In genomic region chrX:49322266-49322665, GRCh38 we compare ENCODE assay signal across 14 cellular contexts. TPM values are rescaled to one million over a fixed set of nuclear protein-coding genes. Genes with fewer than 3 reads are reported as not detected.
"Had no signal": no experiment of that assay in that cellular context is flagged by ENCODE, and none has a peak within 500 bp of the region (broad histone marks: within the 10 kb centered on the region; RNA-seq: fewer than 3 reads in every experiment).

No MANE protein-coding gene starts in this region.

RNA-seq across cellular contexts. Expression of gene GAGE12J, which starts 0.4 kb away (rescaled TPM):
- total RNA-seq: activated B cell treated with CpG ODN at 0.5 μM for 24 hours; activated CD4-positive, alpha-beta memory T cell treated with anti-CD3 and anti-CD28 coated beads for 36 hours; activated CD4-positive, alpha-beta memory T cell treated with anti-CD3 and anti-CD28 coated beads, Interleukin-2, amount 10 ng/mL, durations not matched to agents 7 days and 5 days; activated CD4-positive, alpha-beta T cell treated with anti-CD3 and anti-CD28 coated beads for 36 hours; activated CD4-positive, alpha-beta T cell treated with anti-CD3 and anti-CD28 coated beads, Interleukin-2, amount 10 ng/mL, durations not matched to agents 7 days and 5 days; activated CD8-positive, alpha-beta memory T cell treated with anti-CD3 and anti-CD28 coated beads for 36 hours; activated CD8-positive, alpha-beta memory T cell treated with anti-CD3 and anti-CD28 coated beads, Interleukin-2, amount 10 ng/mL, durations not matched to agents 7 days and 5 days; activated CD8-positive, alpha-beta T cell treated with anti-CD3 and anti-CD28 coated beads for 36 hours; activated CD8-positive, alpha-beta T cell treated with anti-CD3 and anti-CD28 coated beads, Interleukin-2, amount 10 ng/mL, durations not matched to agents 7 days and 5 days; T-cell; T-helper 1 cell treated with Interleukin-12 subunit alpha and Interleukin-12 subunit beta and Interleukin-4 antibody, amounts not matched to agents 30 ng/mL and 1 ng/mL, for 36 hours; T-helper 17 cell; T-helper 2 cell treated with Interferon-gamma antibody and Interleukin-4, amounts not matched to agents 100 ng/mL and 5 ng/mL, for 36 hours; WTC11 had no signal

RNA-seq across cellular contexts. Expression of gene GAGE13, which starts 9.1 kb away (rescaled TPM):
- total RNA-seq: activated B cell treated with CpG ODN at 0.5 μM for 24 hours; activated CD4-positive, alpha-beta memory T cell treated with anti-CD3 and anti-CD28 coated beads for 36 hours; activated CD4-positive, alpha-beta memory T cell treated with anti-CD3 and anti-CD28 coated beads, Interleukin-2, amount 10 ng/mL, durations not matched to agents 7 days and 5 days; activated CD4-positive, alpha-beta T cell treated with anti-CD3 and anti-CD28 coated beads for 36 hours; activated CD4-positive, alpha-beta T cell treated with anti-CD3 and anti-CD28 coated beads, Interleukin-2, amount 10 ng/mL, durations not matched to agents 7 days and 5 days; activated CD8-positive, alpha-beta memory T cell treated with anti-CD3 and anti-CD28 coated beads for 36 hours; activated CD8-positive, alpha-beta memory T cell treated with anti-CD3 and anti-CD28 coated beads, Interleukin-2, amount 10 ng/mL, durations not matched to agents 7 days and 5 days; activated CD8-positive, alpha-beta T cell treated with anti-CD3 and anti-CD28 coated beads for 36 hours; activated CD8-positive, alpha-beta T cell treated with anti-CD3 and anti-CD28 coated beads, Interleukin-2, amount 10 ng/mL, durations not matched to agents 7 days and 5 days; T-cell; T-helper 1 cell treated with Interleukin-12 subunit alpha and Interleukin-12 subunit beta and Interleukin-4 antibody, amounts not matched to agents 30 ng/mL and 1 ng/mL, for 36 hours; T-helper 17 cell; T-helper 2 cell treated with Interferon-gamma antibody and Interleukin-4, amounts not matched to agents 100 ng/mL and 5 ng/mL, for 36 hours; WTC11 had no signal

RNA-seq across cellular contexts. Expression of gene GAGE10, which starts 18.8 kb away (rescaled TPM):
- total RNA-seq: activated B cell treated with CpG ODN at 0.5 μM for 24 hours; activated CD4-positive, alpha-beta memory T cell treated with anti-CD3 and anti-CD28 coated beads for 36 hours; activated CD4-positive, alpha-beta memory T cell treated with anti-CD3 and anti-CD28 coated beads, Interleukin-2, amount 10 ng/mL, durations not matched to agents 7 days and 5 days; activated CD4-positive, alpha-beta T cell treated with anti-CD3 and anti-CD28 coated beads for 36 hours; activated CD4-positive, alpha-beta T cell treated with anti-CD3 and anti-CD28 coated beads, Interleukin-2, amount 10 ng/mL, durations not matched to agents 7 days and 5 days; activated CD8-positive, alpha-beta memory T cell treated with anti-CD3 and anti-CD28 coated beads for 36 hours; activated CD8-positive, alpha-beta memory T cell treated with anti-CD3 and anti-CD28 coated beads, Interleukin-2, amount 10 ng/mL, durations not matched to agents 7 days and 5 days; activated CD8-positive, alpha-beta T cell treated with anti-CD3 and anti-CD28 coated beads for 36 hours; activated CD8-positive, alpha-beta T cell treated with anti-CD3 and anti-CD28 coated beads, Interleukin-2, amount 10 ng/mL, durations not matched to agents 7 days and 5 days; T-helper 1 cell treated with Interleukin-12 subunit alpha and Interleukin-12 subunit beta and Interleukin-4 antibody, amounts not matched to agents 30 ng/mL and 1 ng/mL, for 36 hours; T-helper 17 cell; T-helper 2 cell treated with Interferon-gamma antibody and Interleukin-4, amounts not matched to agents 100 ng/mL and 5 ng/mL, for 36 hours; WTC11 had no signal
